ENCODE assay signal across 8 cellular contexts in genomic region chrX:137194164-137194563, GRCh38.
DNase-seq lines count a peak whose midpoint lies in the region; ATAC-seq and TF ChIP-seq lines count a peak whose summit lies in the region.

No MANE protein-coding gene starts in this region.

- intact Hi-C loops in aorta (cut with DNase I): no loop called here

- WGBS in aorta, 2 donors: 0 to 5% methylated on average over 3 to 4 of the region's 4 CpGs

- ATAC-seq in foreskin keratinocyte (no peak), aorta (ENCODE audit: low FRiP score) (no peak), GM19328 (IDR thresholded peaks at IDR 0.05; ENCODE audit: unreplicated experiment) (no peak)

- H3K9me3 ChIP-seq in aorta (ENCODE audit: control insufficient read depth, low read length): no peaks in the 10 kb centered on the region

- DNase-seq in AG09319 (ENCODE audit: extremely low read depth, low read depth) (no peak), HL-60 (ENCODE audit: low read depth in 1 of 2, low spot score in 1 of 2) (peak in 1 of 2 experiments; percentile 42), SW480 (ENCODE audit: low spot score) (peak; percentile 26), foreskin keratinocyte (peak in 1 of 2 donors; percentile 1), aorta (no peak)
- DNase-seq in stimulated activated CD4-positive, alpha-beta T cell treated with anti-CD3 and anti-CD28 coated beads, Interleukin-4, amount 100 ng/mL, for 4 hours: peak; percentile 0 to 1

- no peaks in the 10 kb centered on the region for H3K36me3 ChIP-seq in aorta (ENCODE audit: control insufficient read depth in 1 of 2, insufficient read depth in 2 of 2, low read length in 1 of 2)

- H3K4me3 ChIP-seq in GM12875 (ENCODE audit: low read depth, low read length) (no peak overlapping the region), HL-60 (replicated peaks; ENCODE audit: insufficient read depth, low read length) (no peak overlapping the region), aorta (ENCODE audit: low read length in 2 of 2) (no peak overlapping the region)

- H3K27ac ChIP-seq in HL-60 (replicated peaks) (no peak overlapping the region), foreskin keratinocyte (no peak overlapping the region), aorta (ENCODE audit: low read depth in 1 of 2, low read length in 2 of 2) (no peak overlapping the region)

- peak; percentile 23 for TF ChIP-seq CTCF in AG09319 (IDR thresholded peaks at IDR 0.05; ENCODE audit: low read depth, low read length)
- peak; percentile 59 for TF ChIP-seq CTCF in GM12875 (IDR thresholded peaks at IDR 0.05; ENCODE audit: borderline replicate concordance, insufficient read depth, low read depth, low read length)
- peak; percentile 34 for TF ChIP-seq CTCF in HL-60 (IDR thresholded peaks at IDR 0.05; ENCODE audit: insufficient read depth, low read length)
- TF ChIP-seq CTCF in foreskin keratinocyte (conservative IDR thresholded peaks at IDR 0.05): peak; percentile 45

- H3K4me1 ChIP-seq in foreskin keratinocyte (no peaks in the 10 kb centered on the region), aorta (ENCODE audit: control insufficient read depth in 1 of 2, insufficient read depth in 2 of 2, low read length in 2 of 2) (no peaks in the 10 kb centered on the region)

- H3K27me3 ChIP-seq in HL-60 (ENCODE audit: insufficient read depth, poor library complexity, severe bottlenecking) (no peaks in the 10 kb centered on the region), foreskin keratinocyte (no peaks in the 10 kb centered on the region), aorta (ENCODE audit: control insufficient read depth in 1 of 2, insufficient read depth in 2 of 2, low read length in 1 of 2) (no peaks in the 10 kb centered on the region)

Comparison
In these comparisons a context has a peak if more than half of its experiments do, and no peak if none do; other contexts are left out.
1. DNase-seq: peak in SW480 (single experiment) and stimulated activated CD4-positive, alpha-beta T cell treated with anti-CD3 and anti-CD28 coated beads, Interleukin-4, amount 100 ng/mL, for 4 hours (2 of 2); none in AG09319 (single experiment) and aorta (0 of 2).
2. Peak in every context shown above with its lines, with median percentiles within 50 percentile points of each other: CTCF ChIP-seq.